Comparison of ENCODE assay signal across 8 cellular contexts in the genomic region with DNA sequence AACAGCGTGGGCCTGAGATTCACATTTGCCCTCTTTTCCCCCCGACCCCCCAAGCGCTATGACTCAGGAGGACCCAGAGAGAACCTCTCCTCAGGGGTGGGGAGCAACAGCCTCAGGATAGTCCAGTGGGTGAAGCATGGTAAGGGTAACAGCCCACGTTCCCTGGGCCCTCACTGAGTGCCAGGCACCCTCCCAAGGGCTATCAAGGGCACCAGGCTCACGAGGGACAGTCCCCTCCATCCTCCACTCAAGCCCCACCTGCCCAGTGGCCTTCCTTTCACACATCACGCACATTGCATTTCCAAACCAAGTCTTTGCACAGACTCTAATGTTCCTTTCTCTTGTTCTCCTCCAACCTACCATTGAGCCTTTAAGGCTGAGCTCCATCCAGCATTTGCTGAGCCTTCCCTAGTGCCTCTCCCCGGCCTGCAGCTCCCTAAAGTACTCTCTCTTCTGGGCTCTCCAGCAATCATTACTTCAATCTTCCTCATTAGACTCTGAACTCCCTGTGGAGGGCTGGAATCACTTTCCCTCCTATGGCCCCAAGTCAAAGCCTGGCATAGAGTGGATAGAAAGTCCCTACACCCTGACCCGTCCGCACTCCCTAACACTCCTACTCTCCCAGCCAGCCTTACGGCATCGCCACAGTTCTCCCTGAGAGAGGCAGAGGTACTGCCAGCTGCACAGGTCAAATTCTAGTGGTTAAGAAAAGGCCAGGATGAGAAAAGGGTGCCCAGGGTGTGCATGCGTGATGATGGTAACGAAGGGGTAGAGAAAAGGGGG. TPM values are rescaled to one million over a fixed set of nuclear protein-coding genes. Genes with fewer than 3 reads are reported as not detected.
DNase-seq lines count a peak whose midpoint lies in the region; ATAC-seq, FAIRE-seq and TF ChIP-seq lines count a peak whose summit lies in the region.

No MANE protein-coding gene starts in this region.

- peak overlapping the region; percentile 75 for H3K4me2 ChIP-seq in K562 (ENCODE audit: insufficient read depth, low read length)

- POLR2A ChIA-PET in K562 (lab: Yijun Ruan, JAX), result interaction anchor here (0.7 to 4.0 kb wide), 4 partner anchors 12 to 56 kb away, joined by 3 to 19 read pairs (median 5); no protein-coding TSS in a partner anchor

- intact Hi-C loops in K562 (cut with micrococcal nuclease), result loop anchor here (5.0 kb wide), 1 partner anchor 59 kb away; a partner anchor contains a TSS
- intact Hi-C loops in right lobe of liver (cut with DNase I), result no loop called here

- no peaks in the 10 kb centered on the region for H3K27me3 ChIP-seq in K562 (ENCODE audit: control insufficient read depth in 2 of 2, insufficient read depth in 2 of 2, low read length in 2 of 2)
- H3K27me3 ChIP-seq in right lobe of liver, result no peaks in the 10 kb centered on the region
- no peaks in the 10 kb centered on the region for H3K27me3 ChIP-seq in tibial nerve

- peaks cover 51% of the 10 kb centered on the region for H3K79me2 ChIP-seq in K562 (ENCODE audit: control insufficient read depth, insufficient read depth, low read length)

- WGBS in K562 (ENCODE audit: insufficient coverage, low coverage, missing lambda C conversion rate), result 28% methylated on average over 12 of the region's 13 CpGs
- WGBS in right lobe of liver (ENCODE audit: insufficient coverage, low coverage, low lambda C conversion rate, missing lambda C conversion rate), result 31% methylated on average over 10 of the region's 13 CpGs
- WGBS in tibial nerve, 2 donors, result 33 to 40% methylated on average over 13 of the region's 13 CpGs

- ATAC-seq in K562 (no peak), right lobe of liver (peak in 3 of 4 donors; percentile 8 to 14 (median 12))

- DNase-seq in DMS79 treated with DMSO at 0.1 percent for 48 hours (lab: John Stamatoyannopoulos, UW) (peak; percentile 55), K562 (ENCODE audit: extremely low read depth in 1 of 4, low spot score in 3 of 4) (peak in 1 of 4 experiments; percentile 38), right lobe of liver (peak in 1 of 3 donors; percentile 50), tibial nerve (ENCODE audit: low spot score in 2 of 2) (no peak), DMS153 (lab: John Stamatoyannopoulos, UW) (no peak), SHP77 treated with DMSO at 0.1 percent for 48 hours (lab: John Stamatoyannopoulos, UW) (no peak)
- no peak for DNase-seq in effector CD4-positive, alpha-beta T cell

- H3K4me1 ChIP-seq in K562 (replicated peaks in 1 of 2; ENCODE audit: control insufficient read depth in 2 of 2, insufficient read depth in 2 of 2, low read length in 2 of 2) (peaks cover 38 to 59% of the 10 kb centered on the region in 2 experiments), right lobe of liver (peaks cover 0 to 18% (median 7%) of the 10 kb centered on the region in 4 donors), tibial nerve (peaks cover 0 to 53% (median 20%) of the 10 kb centered on the region in 4 donors)

- no peak for TF ChIP-seq RAD21 in K562 (CRISPR knock-in tag; conservative IDR thresholded peaks at IDR 0.05 in 1 of 2, IDR thresholded peaks at IDR 0.05 in 1 of 2)

- H3K9me1 ChIP-seq in K562 (ENCODE audit: control insufficient read depth, insufficient read depth, low read length), result peaks cover 2% of the 10 kb centered on the region

- FAIRE-seq in K562 (lab: Jason Lieb, UNC), result peak; percentile 55

- H3K9me3 ChIP-seq in KOPT-K1 (ENCODE audit: insufficient read depth, low read length, poor library complexity, severe bottlenecking) (no peaks in the 10 kb centered on the region), K562 (replicated peaks; ENCODE audit: control insufficient read depth, insufficient read depth, low read depth, low read length) (no peaks in the 10 kb centered on the region), right lobe of liver (no peaks in the 10 kb centered on the region), tibial nerve (no peaks in the 10 kb centered on the region)

- no peak for TF ChIP-seq EP300 in K562 (IDR thresholded peaks at IDR 0.05; ENCODE audit: low read length)
- no peak for TF ChIP-seq EP300 in tibial nerve (IDR thresholded peaks at IDR 0.05)

- H3K27ac ChIP-seq in KOPT-K1 (ENCODE audit: low read depth, low read length, poor library complexity, severe bottlenecking) (peak overlapping the region; percentile 77), K562 (ENCODE audit: extremely low read depth, low read depth, low read length) (peak overlapping the region; percentile 5; the same call in 1 of the 3 replicates), right lobe of liver (no peak overlapping the region), tibial nerve (peak overlapping the region; percentile 47 to 92 (median 84))

- BruUV-seq in K562 (replicated peaks; lab: Mats Ljungman, UMichigan), result TSS peak; percentile 67

- CTCF ChIA-PET in K562 (lab: Yijun Ruan, JAX; ENCODE audit: low intra/inter-chr PET ratio), result no interaction called here

- no peak for TF ChIP-seq POLR2A in K562 (conservative IDR thresholded peaks at IDR 0.05)
- no peak for TF ChIP-seq POLR2A in right lobe of liver (IDR thresholded peaks at IDR 0.05)
- no peak for TF ChIP-seq POLR2A in tibial nerve (IDR thresholded peaks at IDR 0.05)

- H2AFZ ChIP-seq in K562 (ENCODE audit: low read depth, low read length), result no peak overlapping the region

- in situ Hi-C loops in K562 (cut with MboI), result no loop called here

- H4K20me1 ChIP-seq in K562 (replicated peaks; ENCODE audit: control insufficient read depth, insufficient read depth, low read length), result peaks cover 6% of the 10 kb centered on the region

- H3K36me3 ChIP-seq in KOPT-K1 (ENCODE audit: insufficient read depth, low read length), result peaks cover 35% of the 10 kb centered on the region
- peaks cover 47% of the 10 kb centered on the region for H3K36me3 ChIP-seq in K562 (ENCODE audit: control insufficient read depth, insufficient read depth, low read length)
- peaks cover 0 to 18% (median 6%) of the 10 kb centered on the region in 4 donors for H3K36me3 ChIP-seq in right lobe of liver
- peaks cover 3 to 40% (median 9%) of the 10 kb centered on the region in 3 donors for H3K36me3 ChIP-seq in tibial nerve

- no peak for TF ChIP-seq CTCF in K562 (IDR thresholded peaks at IDR 0.05 in 2 of 3, conservative IDR thresholded peaks at IDR 0.05 in 1 of 3; ENCODE audit: insufficient read depth in 2 of 3, low read depth in 1 of 3, low read length in 3 of 3)
- no peak for TF ChIP-seq CTCF in right lobe of liver (IDR thresholded peaks at IDR 0.05)
- no peak for TF ChIP-seq CTCF in tibial nerve (IDR thresholded peaks at IDR 0.05)

- peak overlapping the region; percentile 95 to 97 for H3K9ac ChIP-seq in K562 (ENCODE audit: insufficient read depth in 1 of 2, low read depth in 2 of 2, low read length in 2 of 2)

- H3K4me3 ChIP-seq in K562, result peak overlapping the region; percentile 77
- peak overlapping the region; percentile 70 to 88 (median 87) for H3K4me3 ChIP-seq in right lobe of liver
- H3K4me3 ChIP-seq in tibial nerve, result peak overlapping the region; percentile 62 to 88 (median 76)

RNA-seq across cellular contexts. Expression of a gene that starts 1.0 kb away (rescaled TPM):
- total RNA-seq in K562 (2011; cell fraction: chromatin; rRNA removed; ENCODE audit: low replicate concordance), result 18.7 and 45.9 TPM in 2 replicates
- 36.8 and 39.0 TPM in 2 replicates for total RNA-seq in K562 (2011; cell fraction: nucleolus; rRNA removed)
- total RNA-seq in K562 (2011; cell fraction: nucleoplasm; rRNA removed), result 28.7 and 34.9 TPM in 2 replicates
- total RNA-seq in K562 (2014; rRNA removed) (78.4 and 108 TPM in 2 replicates), K562 (2014; rRNA removed; fragmentation: Illumina TruSeq; extraction: Trizol) (26.1 and 32.3 TPM in 2 replicates), K562 (2015; rRNA removed; fragmentation: Illumina TruSeq; extraction: Trizol) (65.2 and 66.0 TPM in 2 replicates), K562 (2021) (71.7 and 74.4 TPM in 2 replicates), right lobe of liver (10 to 100 TPM; 41.4 to 85.1 (median 51.2) TPM), tibial nerve (10 to 100 TPM; 64.5 to 91.0 (median 80.7) TPM)
- polyA plus RNA-seq in K562 (2011; rRNA removed) (49.4 and 57.1 TPM in 2 replicates), K562 (2014; fragmentation: Illumina TruSeq; extraction: Trizol) (41.1 and 50.6 TPM in 2 replicates), K562 (2014; fragmentation: Nextera tagmentation; extraction: Ambion mirVana) (1 to 10 TPM; 2.0 to 4.0 TPM), K562 (2014; rRNA removed) (74.7 and 83.6 TPM in 2 replicates)
- 83.1 and 114 TPM in 2 replicates for polyA plus RNA-seq in K562 (2011; cell fraction: cytosol; rRNA removed)
- polyA plus RNA-seq in K562 (2011; cell fraction: nucleus; rRNA removed), result 34.0 and 41.0 TPM in 2 replicates
- polyA plus RNA-seq in K562 (2012), result 57.6 and 109 TPM in 2 replicates
- polyA minus RNA-seq in K562 (2011; rRNA and poly(A)+ RNA removed), result 16.8 and 22.0 TPM in 2 replicates
- 22.1 and 40.4 TPM in 2 replicates for polyA minus RNA-seq in K562 (2011; cell fraction: cytosol; rRNA and poly(A)+ RNA removed)
- 19.1 and 22.7 TPM in 2 replicates for polyA minus RNA-seq in K562 (2011; cell fraction: nucleus; rRNA and poly(A)+ RNA removed)

RNA-seq across cellular contexts. Expression of a gene that starts 1.2 kb away (rescaled TPM):
- total RNA-seq in K562 (2011; cell fraction: chromatin; rRNA removed; ENCODE audit: low replicate concordance), result 37.0 and 99.3 TPM in 2 replicates
- total RNA-seq in K562 (2011; cell fraction: nucleolus; rRNA removed), result 85.8 and 97.7 TPM in 2 replicates
- 62.2 and 63.1 TPM in 2 replicates for total RNA-seq in K562 (2011; cell fraction: nucleoplasm; rRNA removed)
- total RNA-seq in K562 (2014; rRNA removed) (28.9 and 34.0 TPM in 2 replicates), K562 (2014; rRNA removed; fragmentation: Illumina TruSeq; extraction: Trizol) (8.5 and 10.4 TPM in 2 replicates), K562 (2015; rRNA removed; fragmentation: Illumina TruSeq; extraction: Trizol) (18.6 and 21.6 TPM in 2 replicates), K562 (2021) (26.5 and 29.5 TPM in 2 replicates), right lobe of liver (10 to 100 TPM in 3 of 6 experiments, 1 to 10 TPM in 3; 8.4 to 20.6 (median 11.2) TPM), tibial nerve (10 to 100 TPM; 14.4 to 30.3 (median 21.2) TPM)
- polyA plus RNA-seq in K562 (2011; rRNA removed) (27.0 and 29.2 TPM in 2 replicates), K562 (2014; fragmentation: Illumina TruSeq; extraction: Trizol) (16.3 and 26.6 TPM in 2 replicates), K562 (2014; fragmentation: Nextera tagmentation; extraction: Ambion mirVana) (1 to 10 TPM; 1.2 to 1.6 TPM), K562 (2014; rRNA removed) (35.2 and 40.8 TPM in 2 replicates)
- 36.4 and 92.5 TPM in 2 replicates for polyA plus RNA-seq in K562 (2011; cell fraction: cytosol; rRNA removed)
- 35.5 and 82.2 TPM in 2 replicates for polyA plus RNA-seq in K562 (2011; cell fraction: nucleus; rRNA removed)
- 23.2 and 37.9 TPM in 2 replicates for polyA plus RNA-seq in K562 (2012)
- polyA minus RNA-seq in K562 (2011; rRNA and poly(A)+ RNA removed), result 12.7 and 14.9 TPM in 2 replicates
- polyA minus RNA-seq in K562 (2011; cell fraction: cytosol; rRNA and poly(A)+ RNA removed), result 15.3 and 16.8 TPM in 2 replicates
- 26.2 and 33.7 TPM in 2 replicates for polyA minus RNA-seq in K562 (2011; cell fraction: nucleus; rRNA and poly(A)+ RNA removed)

RNA-seq across cellular contexts. Expression of a gene that starts 22.3 kb away (rescaled TPM):
- total RNA-seq in K562 (2011; cell fraction: chromatin; rRNA removed; ENCODE audit: low replicate concordance), result 2.4 and 4.7 TPM in 2 replicates
- 3.7 and 4.5 TPM in 2 replicates for total RNA-seq in K562 (2011; cell fraction: nucleolus; rRNA removed)
- total RNA-seq in K562 (2011; cell fraction: nucleoplasm; rRNA removed), result 2.1 and 3.2 TPM in 2 replicates
- total RNA-seq in K562 (2014; rRNA removed) (0.54 and 0.78 TPM in 2 replicates), K562 (2014; rRNA removed; fragmentation: Illumina TruSeq; extraction: Trizol) (0.22 TPM in 2 replicates), K562 (2015; rRNA removed; fragmentation: Illumina TruSeq; extraction: Trizol) (0.45 and 0.58 TPM in 2 replicates), K562 (2021) (0.91 and 1.2 TPM in 2 replicates), right lobe of liver (100 to 1,000 TPM in 4 of 6 experiments, 10 to 100 TPM in 2; 58.1 to 169 (median 130) TPM), tibial nerve (1 to 10 TPM in 3 of 4 donors, under 1 TPM in 1; 0.84 to 4.1 (median 2.5) TPM)
- polyA plus RNA-seq in K562 (2011; rRNA removed) (0.33 and 0.49 TPM in 2 replicates), K562 (2014; fragmentation: Illumina TruSeq; extraction: Trizol) (0.13 and 0.25 TPM in 2 replicates), K562 (2014; fragmentation: Nextera tagmentation; extraction: Ambion mirVana) (under 1 TPM in 1 of 2 experiments, not detected in 1; 0.04 TPM), K562 (2014; rRNA removed) (0.74 and 1.5 TPM in 2 replicates)
- polyA plus RNA-seq in K562 (2011; cell fraction: cytosol; rRNA removed), result 0.38 and 0.63 TPM in 2 replicates
- 2.2 and 4.9 TPM in 2 replicates for polyA plus RNA-seq in K562 (2011; cell fraction: nucleus; rRNA removed)
- 0.27 and 0.79 TPM in 2 replicates for polyA plus RNA-seq in K562 (2012)
- polyA minus RNA-seq in K562 (2011; rRNA and poly(A)+ RNA removed), result 0.14 and 0.15 TPM in 2 replicates
- 0.67 TPM in 1 of 2 replicates, not detected in the other for polyA minus RNA-seq in K562 (2011; cell fraction: cytosol; rRNA and poly(A)+ RNA removed)
- 1.00 and 1.1 TPM in 2 replicates for polyA minus RNA-seq in K562 (2011; cell fraction: nucleus; rRNA and poly(A)+ RNA removed)

RNA-seq across cellular contexts. Expression of a gene that starts 59.3 kb away (rescaled TPM):
- 35.8 and 86.9 TPM in 2 replicates for total RNA-seq in K562 (2011; cell fraction: chromatin; rRNA removed; ENCODE audit: low replicate concordance)
- total RNA-seq in K562 (2011; cell fraction: nucleolus; rRNA removed), result 78.7 and 87.1 TPM in 2 replicates
- total RNA-seq in K562 (2011; cell fraction: nucleoplasm; rRNA removed), result 57.9 and 62.8 TPM in 2 replicates
- total RNA-seq in K562 (2014; rRNA removed) (150 and 153 TPM in 2 replicates), K562 (2014; rRNA removed; fragmentation: Illumina TruSeq; extraction: Trizol) (136 and 145 TPM in 2 replicates), K562 (2015; rRNA removed; fragmentation: Illumina TruSeq; extraction: Trizol) (153 and 154 TPM in 2 replicates), K562 (2021) (138 and 146 TPM in 2 replicates), right lobe of liver (10 to 100 TPM in 2 of 6 experiments, 1 to 10 TPM in 4; 7.0 to 17.3 (median 8.2) TPM), tibial nerve (10 to 100 TPM; 16.4 to 33.0 (median 19.5) TPM)
- polyA plus RNA-seq in K562 (2011; rRNA removed) (93.7 and 105 TPM in 2 replicates), K562 (2014; fragmentation: Illumina TruSeq; extraction: Trizol) (163 and 173 TPM in 2 replicates), K562 (2014; fragmentation: Nextera tagmentation; extraction: Ambion mirVana) (100 to 1,000 TPM in 1 of 2 experiments, 10 to 100 TPM in 1; 62.0 to 146 TPM), K562 (2014; rRNA removed) (152 and 153 TPM in 2 replicates)
- 88.3 and 88.5 TPM in 2 replicates for polyA plus RNA-seq in K562 (2011; cell fraction: cytosol; rRNA removed)
- polyA plus RNA-seq in K562 (2011; cell fraction: nucleus; rRNA removed), result 35.1 and 36.8 TPM in 2 replicates
- 59.9 and 104 TPM in 2 replicates for polyA plus RNA-seq in K562 (2012)
- polyA minus RNA-seq in K562 (2011; rRNA and poly(A)+ RNA removed), result 62.3 and 78.5 TPM in 2 replicates
- polyA minus RNA-seq in K562 (2011; cell fraction: cytosol; rRNA and poly(A)+ RNA removed), result 32.1 and 40.7 TPM in 2 replicates
- polyA minus RNA-seq in K562 (2011; cell fraction: nucleus; rRNA and poly(A)+ RNA removed), result 16.2 and 19.4 TPM in 2 replicates

RNA-seq across cellular contexts. Expression of a gene that starts 59.6 kb away (rescaled TPM):
- 276 and 409 TPM in 2 replicates for total RNA-seq in K562 (2011; cell fraction: chromatin; rRNA removed; ENCODE audit: low replicate concordance)
- total RNA-seq in K562 (2011; cell fraction: nucleolus; rRNA removed), result 245 and 297 TPM in 2 replicates
- 245 and 273 TPM in 2 replicates for total RNA-seq in K562 (2011; cell fraction: nucleoplasm; rRNA removed)
- 37.5 and 65.1 TPM in 2 replicates for total RNA-seq in K562 (2014; rRNA removed)
- 32.8 and 35.4 TPM in 2 replicates for total RNA-seq in K562 (2014; rRNA removed; fragmentation: Illumina TruSeq; extraction: Trizol)
- 36.9 and 37.4 TPM in 2 replicates for total RNA-seq in K562 (2015; rRNA removed; fragmentation: Illumina TruSeq; extraction: Trizol)
- total RNA-seq in K562 (2021), result 71.0 and 88.2 TPM in 2 replicates
- polyA plus RNA-seq in K562 (2011; rRNA removed), result 17.8 and 40.9 TPM in 2 replicates
- polyA plus RNA-seq in K562 (2011; cell fraction: cytosol; rRNA removed), result 34.1 and 42.0 TPM in 2 replicates
- polyA plus RNA-seq in K562 (2011; cell fraction: nucleus; rRNA removed), result 140 and 211 TPM in 2 replicates
- 40.3 and 58.0 TPM in 2 replicates for polyA plus RNA-seq in K562 (2012)
- 69.9 and 85.0 TPM in 2 replicates for polyA plus RNA-seq in K562 (2014; fragmentation: Illumina TruSeq; extraction: Trizol)
- polyA plus RNA-seq in K562 (2014; fragmentation: Nextera tagmentation; extraction: Ambion mirVana), result 10 to 100 TPM; 32.1 to 69.3 TPM
- 24.2 and 33.5 TPM in 2 replicates for polyA plus RNA-seq in K562 (2014; rRNA removed)
- 38.2 and 49.9 TPM in 2 replicates for polyA minus RNA-seq in K562 (2011; rRNA and poly(A)+ RNA removed)
- 23.6 and 30.1 TPM in 2 replicates for polyA minus RNA-seq in K562 (2011; cell fraction: cytosol; rRNA and poly(A)+ RNA removed)
- polyA minus RNA-seq in K562 (2011; cell fraction: nucleus; rRNA and poly(A)+ RNA removed), result 62.5 and 79.1 TPM in 2 replicates
- total RNA-seq in right lobe of liver, result 10 to 100 TPM; 18.6 to 32.7 (median 25.3) TPM
- total RNA-seq in tibial nerve, result 10 to 100 TPM; 25.6 to 46.8 (median 39.1) TPM

Comparison
In these comparisons a context has a peak if more than half of its experiments do, and no peak if none do; other contexts are left out.
1. H3K27ac ChIP-seq: peak in KOPT-K1 (single experiment), K562 (single experiment) and tibial nerve (4 of 4); none in right lobe of liver (0 of 3).
2. RNA of a gene that starts 22.3 kb away (total RNA-seq): 58.1 to 169 TPM in right lobe of liver; 0.84 to 4.1 TPM in tibial nerve and 0.22 to 4.7 TPM in K562; every median in the first group is over 10 times any median in the second.
3. Peak in every context shown above with its lines, with median percentiles within 50 percentile points of each other: H3K4me3 ChIP-seq.